In genomic region chr9:34611811-34612787, GRCh38 we compare ENCODE assay signal across 8 cellular contexts. TPM values are rescaled to one million over a fixed set of nuclear protein-coding genes. Genes with fewer than 3 reads are reported as not detected.
DNase-seq lines count a peak whose midpoint lies in the region; ATAC-seq and TF ChIP-seq lines count a peak whose summit lies in the region.

Gene RPP25L, minus strand, starts transcription at chr9:34612097. Its CDS starts 801 bp downstream, at chr9:34611296.

- CTCF ChIA-PET in RWPE1 (lab: Yijun Ruan, JAX), result interaction anchor here (0.6 to 1.6 kb wide), 3 partner anchors 8 to 69 kb away, joined by 3 to 4 read pairs (median 3); partner anchors contain the start of gene DCTN3

- peak within 1 kb of the TSS; percentile 82 for H3K4me3 ChIP-seq in fibroblast of villous mesenchyme (ENCODE audit: low read depth, low read length)
- H3K4me3 ChIP-seq in stomach, result peak within 1 kb of the TSS; percentile 57 to 75 (median 63)

- H3K9me3 ChIP-seq in stomach, result no peaks in the 10 kb centered on the region

- TF ChIP-seq CTCF in RWPE1 (conservative IDR thresholded peaks at IDR 0.05; ENCODE audit: low read depth) (no peak), fibroblast of villous mesenchyme (IDR thresholded peaks at IDR 0.05; ENCODE audit: insufficient read depth, low read depth, low read length) (no peak), neural crest cell (conservative IDR thresholded peaks at IDR 0.05) (no peak), stomach (IDR thresholded peaks at IDR 0.05) (no peak)

- DNase-seq in DMS153 treated with DMSO at 0.1 percent for 48 hours (lab: John Stamatoyannopoulos, UW; ENCODE audit: unreplicated experiment) (peak; percentile 49), HuH-7.5 (ENCODE audit: low spot score) (peak; percentile 82), RWPE1 (ENCODE audit: low spot score) (peak; percentile 94), activated gamma-delta T cell (lab: John Stamatoyannopoulos, UW) (peak; percentile 75), fibroblast of villous mesenchyme (ENCODE audit: low read depth) (peak; percentile 84), neural crest cell (ENCODE audit: low read depth, low spot score) (peak; percentile 75), stomach (peak; percentile 91)

- intact Hi-C loops in stomach (cut with DNase I; ENCODE audit: low total_unique reads), result no loop called here

- H3K4me1 ChIP-seq in stomach, result peaks cover 20 to 30% (median 25%) of the 10 kb centered on the region in 4 donors

- ATAC-seq in GM21447 (IDR thresholded peaks at IDR 0.05; ENCODE audit: unreplicated experiment), result peak; percentile 69

- TF ChIP-seq POLR2A in stomach (IDR thresholded peaks at IDR 0.05), result peak in 1 of 4 donors; percentile 32

- H3K27me3 ChIP-seq in stomach, result no peaks in the 10 kb centered on the region

- 0 to 1% (median 1%) methylated on average over 45 to 77 of the region's 77 CpGs for WGBS in stomach, 5 donors

- TF ChIP-seq EP300 in stomach (IDR thresholded peaks at IDR 0.05), result no peak

- H3K4me1 Mint-ChIP-seq in neural crest cell, result peaks cover 27% of the 10 kb centered on the region

- POLR2A ChIA-PET in RWPE1 (lab: Yijun Ruan, JAX; ENCODE audit: low non-redundant PET), result interaction anchor here (0.6 kb wide), 1 partner anchor 123 kb away, joined by 3 read pairs; no protein-coding TSS in a partner anchor

- H3K27me3 Mint-ChIP-seq in neural crest cell (ENCODE audit: low read depth), result no peaks in the 10 kb centered on the region

- H3K4me3 Mint-ChIP-seq in neural crest cell, result peak within 1 kb of the TSS; percentile 94

- no peaks in the 10 kb centered on the region for H3K36me3 Mint-ChIP-seq in neural crest cell (ENCODE audit: low read depth)

- peak within 1 kb of the TSS; percentile 96 for H3K27ac Mint-ChIP-seq in neural crest cell (ENCODE audit: unreplicated experiment)

- peaks cover 25 to 43% (median 35%) of the 10 kb centered on the region in 4 donors for H3K36me3 ChIP-seq in stomach

- H3K9me3 Mint-ChIP-seq in neural crest cell, result no peaks in the 10 kb centered on the region

- H3K27ac ChIP-seq in RWPE1, result peak within 1 kb of the TSS; percentile 95
- H3K27ac ChIP-seq in stomach, result peak within 1 kb of the TSS; percentile 77 to 89 (median 88)

RNA-seq across cellular contexts. Expression of gene RPP25L, which starts in this region (rescaled TPM):
- 14.7 and 14.8 TPM in 2 replicates for total RNA-seq in fibroblast of villous mesenchyme
- total RNA-seq in neural crest cell, result 22.7 and 23.8 TPM in 2 replicates
- 10 to 100 TPM in 4 of 5 donors, 1 to 10 TPM in 1; 2.9 to 49.5 (median 16.5) TPM for total RNA-seq in stomach
- polyA plus RNA-seq in stomach, result 10 to 100 TPM; 28.9 to 40.4 (median 37.9) TPM

Comparison
In these comparisons a context has a peak if more than half of its experiments do, and no peak if none do; other contexts are left out.
1. Peak in every context shown above with its lines: DNase-seq, ATAC-seq, H3K4me3 ChIP-seq and H3K27ac ChIP-seq.